Comparison of ENCODE assay signal across 16 cellular contexts in genomic region chr1:110914676-110915075, GRCh38. TPM values are rescaled to one million over a fixed set of nuclear protein-coding genes. Genes with fewer than 3 reads are reported as not detected.
DNase-seq lines count a peak whose midpoint lies in the region; ATAC-seq and TF ChIP-seq lines count a peak whose summit lies in the region.
"Had no signal": no experiment of that assay in that cellular context is flagged by ENCODE, and none has a peak within 500 bp of the region (broad histone marks: within the 10 kb centered on the region; RNA-seq: fewer than 3 reads in every experiment).

No MANE protein-coding gene starts in this region.

- in situ Hi-C loops in GM23248 (cut with MboI): no loop called here

- DNase-seq in EL (peak; percentile 23), GM23248 (peak; percentile 16), epithelial cell of esophagus (ENCODE audit: low read depth) (peak; percentile 3), WERI-Rb-1 (no peak), Caco-2 (no peak)
- DNase-seq in activated CD8-positive, alpha-beta T cell treated with anti-CD3 and anti-CD28 coated beads for 36 hours: no peak
- DNase-seq: C1 segment of cervical spinal cord; CD4-positive, alpha-beta memory T cell; COR-L47; DMS153; DND-41; H9 had no signal

- no peaks in the 10 kb centered on the region for H3K79me2 ChIP-seq in GM23248 (ENCODE audit: insufficient read depth)

- H4K20me1 ChIP-seq in GM23248 (ENCODE audit: insufficient read depth): no peaks in the 10 kb centered on the region

- H3K4me1 ChIP-seq in GM23248 (ENCODE audit: insufficient read depth) (peaks cover 11% of the 10 kb centered on the region; the same call in 1 of the 2 replicates), Caco-2 (no peaks in the 10 kb centered on the region)

- H3K27me3 ChIP-seq in GM23248 (replicated peaks; ENCODE audit: insufficient read depth): no peaks in the 10 kb centered on the region
- no peaks in the 10 kb centered on the region for H3K27me3 ChIP-seq in WERI-Rb-1 (ENCODE audit: insufficient read depth, low read depth, severe bottlenecking)
- H3K27me3 ChIP-seq in Caco-2 (replicated peaks; ENCODE audit: control insufficient read depth, insufficient read depth, low read length): no peaks in the 10 kb centered on the region

- 48 to 49% methylated on average over 3 of the region's 3 CpGs for WGBS in GM23248 (ENCODE audit: low coverage in 1 of 2, low lambda C conversion rate in 2 of 2, missing lambda C conversion rate in 2 of 2), 2 experiments

- H3K4me2 ChIP-seq in GM23248 (ENCODE audit: unreplicated experiment): no peak overlapping the region
- H3K4me2 ChIP-seq: GM23338 had no signal

- H3K9me3 ChIP-seq in GM23248 (ENCODE audit: low read depth) (peaks cover 3% of the 10 kb centered on the region), WERI-Rb-1 (ENCODE audit: severe bottlenecking) (no peaks in the 10 kb centered on the region), Caco-2 (no peaks in the 10 kb centered on the region)

- intact Hi-C loops in activated CD8-positive, alpha-beta T cell treated with anti-CD3 and anti-CD28 coated beads for 36 hours (cut with micrococcal nuclease): no loop called here
- intact Hi-C loops in Caco-2 (cut with micrococcal nuclease; ENCODE audit: unreplicated experiment): no loop called here

- H3K4me1 Mint-ChIP-seq in activated CD8-positive, alpha-beta T cell treated with anti-CD3 and anti-CD28 coated beads for 36 hours (ENCODE audit: low read depth): peaks cover 16% of the 10 kb centered on the region
- H3K4me1 Mint-ChIP-seq in Caco-2 (ENCODE audit: low read depth, unreplicated experiment): peaks cover 7% of the 10 kb centered on the region

- H3K4me3 Mint-ChIP-seq in activated CD8-positive, alpha-beta T cell treated with anti-CD3 and anti-CD28 coated beads for 36 hours: no peak overlapping the region
- H3K4me3 Mint-ChIP-seq in Caco-2 (ENCODE audit: unreplicated experiment): no peak overlapping the region
- H3K4me3 Mint-ChIP-seq: CD4-positive, alpha-beta memory T cell; GM23338; H9 had no signal

- no peak for ATAC-seq in activated CD8-positive, alpha-beta T cell treated with anti-CD3 and anti-CD28 coated beads for 36 hours
- ATAC-seq: GM23338, HCT116 had no signal

- no peak overlapping the region for H2AFZ ChIP-seq in GM23248
- H2AFZ ChIP-seq: GM23338 had no signal

- peaks cover 4% of the 10 kb centered on the region for H3K36me3 Mint-ChIP-seq in activated CD8-positive, alpha-beta T cell treated with anti-CD3 and anti-CD28 coated beads for 36 hours (ENCODE audit: low read depth)
- H3K36me3 Mint-ChIP-seq in Caco-2 (ENCODE audit: insufficient read depth, unreplicated experiment): no peaks in the 10 kb centered on the region

- BruUV-seq in Caco-2 (replicated peaks; lab: Mats Ljungman, UMichigan): no TSS peak

- H3K9ac ChIP-seq in GM23248: no peak overlapping the region

- H3K27me3 Mint-ChIP-seq in activated CD8-positive, alpha-beta T cell treated with anti-CD3 and anti-CD28 coated beads for 36 hours: peaks cover 2% of the 10 kb centered on the region
- peaks cover 6% of the 10 kb centered on the region for H3K27me3 Mint-ChIP-seq in Caco-2 (ENCODE audit: insufficient read depth, unreplicated experiment)

- H3K9me2 ChIP-seq in GM23248 (ENCODE audit: insufficient read depth): no peaks in the 10 kb centered on the region

- POLR2A ChIA-PET in activated CD8-positive, alpha-beta T cell treated with anti-CD3 and anti-CD28 coated beads for 36 hours (lab: Charles Lee): no interaction called here
- POLR2A ChIA-PET in Caco-2 (lab: Charles Lee): no interaction called here

- H3K4me3 ChIP-seq in GM23248: no peak overlapping the region
- H3K4me3 ChIP-seq in epithelial cell of esophagus (ENCODE audit: low read length): no peak overlapping the region
- no peak overlapping the region for H3K4me3 ChIP-seq in WERI-Rb-1 (ENCODE audit: low read depth, low read length)
- H3K4me3 ChIP-seq in Caco-2 (ENCODE audit: low read depth, low read length): no peak overlapping the region
- H3K4me3 ChIP-seq: GM23338 had no signal

- no peaks in the 10 kb centered on the region for H3K36me3 ChIP-seq in GM23248 (ENCODE audit: low read depth)
- H3K36me3 ChIP-seq in WERI-Rb-1: no peaks in the 10 kb centered on the region
- no peaks in the 10 kb centered on the region for H3K36me3 ChIP-seq in Caco-2 (ENCODE audit: control insufficient read depth, insufficient read depth, low read length)

- H3K27ac Mint-ChIP-seq in activated CD8-positive, alpha-beta T cell treated with anti-CD3 and anti-CD28 coated beads for 36 hours: no peak overlapping the region
- no peak overlapping the region for H3K27ac Mint-ChIP-seq in Caco-2 (ENCODE audit: unreplicated experiment)
- H3K27ac Mint-ChIP-seq: CD4-positive, alpha-beta memory T cell; GM23338; H9 had no signal

- TF ChIP-seq CTCF in epithelial cell of esophagus (IDR thresholded peaks at IDR 0.05; ENCODE audit: insufficient read depth, low read depth, low read length, missing control alignments) (no peak), WERI-Rb-1 (IDR thresholded peaks at IDR 0.05; ENCODE audit: low read depth, low read length) (no peak), Caco-2 (IDR thresholded peaks at IDR 0.05; ENCODE audit: insufficient read depth in 1 of 2, low read depth in 1 of 2, low read length in 1 of 2, severe bottlenecking in 1 of 2, unreplicated experiment in 1 of 2) (no peak)
- TF ChIP-seq CTCF in activated CD8-positive, alpha-beta T cell treated with anti-CD3 and anti-CD28 coated beads for 36 hours (IDR thresholded peaks at IDR 0.05): no peak

- no peaks in the 10 kb centered on the region for H3F3A ChIP-seq in GM23248 (ENCODE audit: insufficient read depth)

- H3K27ac ChIP-seq in GM23248: no peak overlapping the region
- H3K27ac ChIP-seq in WERI-Rb-1: no peak overlapping the region

- peaks cover 24% of the 10 kb centered on the region for H3K9me3 Mint-ChIP-seq in activated CD8-positive, alpha-beta T cell treated with anti-CD3 and anti-CD28 coated beads for 36 hours
- H3K9me3 Mint-ChIP-seq in Caco-2 (ENCODE audit: unreplicated experiment): no peaks in the 10 kb centered on the region
- H3K9me3 Mint-ChIP-seq: GM23338 had no signal

- CTCF ChIA-PET in activated CD8-positive, alpha-beta T cell treated with anti-CD3 and anti-CD28 coated beads for 36 hours (lab: Charles Lee): interaction anchor here (1.3 kb wide), 1 partner anchor 128 kb away, joined by 3 read pairs; no protein-coding TSS in a partner anchor
- CTCF ChIA-PET in Caco-2 (lab: Charles Lee): no interaction called here

RNA-seq across cellular contexts. Expression of gene CD53, which starts 41.7 kb away (rescaled TPM):
- not detected in 2 replicates for total RNA-seq in GM23248 (2014; rRNA removed; shearing (Covaris generic))
- 0.33 TPM in 1 of 2 replicates, not detected in the other for polyA plus RNA-seq in GM23248 (2016; fragmentation: Nextera tagmentation; extraction: Ambion mirVana)
- 100 to 1,000 TPM; 251 to 257 TPM for total RNA-seq in activated CD8-positive, alpha-beta T cell treated with anti-CD3 and anti-CD28 coated beads for 36 hours
- not detected in 2 replicates for total RNA-seq in Caco-2 (2022)
- total RNA-seq: A172 had no signal
- polyA plus RNA-seq: BJ had no signal

RNA-seq across cellular contexts. Expression of gene LRIF1, which starts 49.0 kb away (rescaled TPM):
- total RNA-seq in GM23248 (2014; rRNA removed; shearing (Covaris generic)): 17.3 and 19.2 TPM in 2 replicates
- polyA plus RNA-seq in GM23248 (2016; fragmentation: Nextera tagmentation; extraction: Ambion mirVana): 18.0 and 18.6 TPM in 2 replicates
- 10 to 100 TPM; 16.0 to 16.1 TPM for total RNA-seq in activated CD8-positive, alpha-beta T cell treated with anti-CD3 and anti-CD28 coated beads for 36 hours
- 31.7 and 35.2 TPM in 2 replicates for total RNA-seq in Caco-2 (2022)

Comparison
In these comparisons a context has a peak if more than half of its experiments do, and no peak if none do; other contexts are left out.
1. DNase-seq: peak in EL (single experiment), GM23248 (single experiment) and epithelial cell of esophagus (single experiment); none in activated CD8-positive, alpha-beta T cell treated with anti-CD3 and anti-CD28 coated beads for 36 hours (single experiment), WERI-Rb-1 (single experiment) and Caco-2 (0 of 2).
2. RNA of gene CD53, which starts 41.7 kb away (total RNA-seq): 251 to 257 TPM in activated CD8-positive, alpha-beta T cell treated with anti-CD3 and anti-CD28 coated beads for 36 hours; not detected in Caco-2 and not detected in GM23248; every median in the first group is over 100 times any median in the second.